26 cellular contexts compared by ENCODE assay signal in genomic region chr15:38708672-38709188, GRCh38.
A peak's percentile ranks its signal among the peaks of the same experiment; 100 is the strongest.
DNase-seq lines count a peak whose midpoint lies in the region; ATAC-seq, FAIRE-seq and TF ChIP-seq lines count a peak whose summit lies in the region.
"Had no signal": no experiment of that assay in that cellular context is flagged by ENCODE, and none has a peak within 500 bp of the region (broad histone marks: within the 10 kb centered on the region; RNA-seq: fewer than 3 reads in every experiment).

No MANE protein-coding gene starts in this region.

- no peak overlapping the region for H3K27ac Mint-ChIP-seq in mesothelial cell of epicardium
- H3K27ac Mint-ChIP-seq: IgD-negative memory B cell had no signal

- peaks cover 6% of the 10 kb centered on the region for H3K27me3 Mint-ChIP-seq in mesothelial cell of epicardium (ENCODE audit: low read depth)

- H3K27me3 ChIP-seq in HUES48 (ENCODE audit: control insufficient read depth, insufficient read depth, low read length) (no peaks in the 10 kb centered on the region), bronchial epithelial cell (ENCODE audit: control insufficient read depth, insufficient read depth, low read length) (no peaks in the 10 kb centered on the region)
- H3K27me3 ChIP-seq: brain microvascular endothelial cell, upper lobe of left lung had no signal

- peak; percentile 52 for FAIRE-seq in bronchial epithelial cell (lab: Jason Lieb, UNC)
- FAIRE-seq: A204.1, H54, islet of Langerhans had no signal

- peaks cover 2% of the 10 kb centered on the region for H3K4me1 Mint-ChIP-seq in mesothelial cell of epicardium
- H3K4me1 Mint-ChIP-seq: IgD-negative memory B cell had no signal

- H3K36me3 ChIP-seq in HUES48 (ENCODE audit: control insufficient read depth, insufficient read depth, low read length) (no peaks in the 10 kb centered on the region), bronchial epithelial cell (ENCODE audit: control insufficient read depth, insufficient read depth, low read length) (no peaks in the 10 kb centered on the region)
- H3K36me3 ChIP-seq: brain microvascular endothelial cell, gastrocnemius medialis, lower lobe of right lung, upper lobe of left lung had no signal

- H3K36me3 Mint-ChIP-seq in mesothelial cell of epicardium: no peaks in the 10 kb centered on the region
- H3K36me3 Mint-ChIP-seq: IgD-negative memory B cell had no signal

- H3K4me3 Mint-ChIP-seq in mesothelial cell of epicardium: no peak overlapping the region
- H3K4me3 Mint-ChIP-seq: IgD-negative memory B cell had no signal

- H3K9ac ChIP-seq in HUES48 (ENCODE audit: low read depth, low read length): no peak overlapping the region

- no peak for TF ChIP-seq CTCF in 22Rv1 (IDR thresholded peaks at IDR 0.05)
- TF ChIP-seq CTCF in bronchial epithelial cell (IDR thresholded peaks at IDR 0.05; ENCODE audit: insufficient read depth, low read length, severe bottlenecking): no peak
- TF ChIP-seq CTCF in mesothelial cell of epicardium (IDR thresholded peaks at IDR 0.05; ENCODE audit: unreplicated experiment): no peak

- peak overlapping the region; percentile 59 for H3K27ac ChIP-seq in 22Rv1
- H3K27ac ChIP-seq in HUES48 (ENCODE audit: low read depth, low read length): peak overlapping the region; percentile 78
- H3K27ac ChIP-seq: brain microvascular endothelial cell, gastrocnemius medialis, HL-60, lower lobe of right lung, skin epidermis, upper lobe of left lung had no signal

- no peak for ATAC-seq in HG03045 (IDR thresholded peaks at IDR 0.05; ENCODE audit: unreplicated experiment)
- ATAC-seq: gastrocnemius medialis, lower lobe of right lung had no signal

- H3K4me1 ChIP-seq in HUES48 (ENCODE audit: control insufficient read depth, insufficient read depth, low read length): peaks cover 31% of the 10 kb centered on the region
- H3K4me1 ChIP-seq: gastrocnemius medialis, lower lobe of right lung, upper lobe of left lung had no signal

- no peaks in the 10 kb centered on the region for H3K9me3 ChIP-seq in HUES48 (ENCODE audit: control insufficient read depth, insufficient read depth, low read length)
- H3K9me3 ChIP-seq: gastrocnemius medialis, lower lobe of right lung, upper lobe of left lung had no signal

- DNase-seq in bronchial epithelial cell (ENCODE audit: low read depth) (no peak), lung microvascular endothelial cell (ENCODE audit: low read depth in 2 of 2) (peak; percentile 5 to 37), HPDE6-E6E7 (ENCODE audit: extremely low spot score) (no peak), mesothelial cell of epicardium (ENCODE audit: low spot score in 2 of 2, unreplicated experiment in 2 of 2) (no peak)
- no peak for DNase-seq in activated CD4-positive, alpha-beta T cell treated with anti-CD3 and anti-CD28 coated beads, Interleukin-2, amount 50 U/mL, for 4 hours
- DNase-seq: activated gamma-delta T cell; activated T-cell treated with anti-CD3 and anti-CD28 coated beads, Interleukin-2, amount 50 U/mL, for 1 hour; brain microvascular endothelial cell; effector CD8-positive, alpha-beta T cell; erythroblast; gastrocnemius medialis; hypothalamus; lower lobe of right lung; NCI-H1417; SHP77; stimulated activated CD4-positive, alpha-beta T cell treated with anti-CD3 and anti-CD28 coated beads, Interleukin-1b, Interleukin-23, amount 100 ng/mL, for 48 hours; upper lobe of left lung had no signal

- H3K4me3 ChIP-seq in HUES48 (ENCODE audit: low read depth, low read length) (no peak overlapping the region), bronchial epithelial cell (ENCODE audit: low read depth, low read length) (no peak overlapping the region)
- H3K4me3 ChIP-seq: gastrocnemius medialis, lower lobe of right lung, skin epidermis, upper lobe of left lung had no signal

- H3K9me3 Mint-ChIP-seq in mesothelial cell of epicardium: no peaks in the 10 kb centered on the region
- H3K9me3 Mint-ChIP-seq: IgD-negative memory B cell had no signal

Comparison
In these comparisons a context has a peak if more than half of its experiments do, and no peak if none do; other contexts are left out.
1. DNase-seq: peak in lung microvascular endothelial cell (2 of 2); none in bronchial epithelial cell (single experiment), HPDE6-E6E7 (single experiment), mesothelial cell of epicardium (0 of 2) and activated CD4-positive, alpha-beta T cell treated with anti-CD3 and anti-CD28 coated beads, Interleukin-2, amount 50 U/mL, for 4 hours (0 of 2).